19 cellular contexts compared by ENCODE assay signal in the genomic region with DNA sequence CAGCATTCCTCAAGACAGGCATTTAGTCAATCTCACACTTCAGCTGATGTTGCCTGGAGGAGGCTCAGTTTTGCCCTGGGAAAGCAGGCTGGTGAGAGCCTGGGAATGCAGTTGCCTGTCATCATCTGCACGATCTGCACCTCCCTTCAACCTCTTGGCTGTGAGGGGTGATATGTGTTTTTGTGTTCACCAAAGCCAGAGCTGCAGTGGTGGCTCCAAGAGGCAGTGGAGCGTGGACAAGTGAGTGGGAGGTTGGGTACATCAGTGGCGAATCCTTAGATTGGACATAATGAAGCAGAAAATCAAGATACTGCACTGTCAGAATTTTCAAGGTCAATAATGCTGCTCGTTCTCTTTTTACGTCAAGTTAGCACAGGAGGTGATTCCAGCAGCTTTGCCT.
DNase-seq lines count a peak whose midpoint lies in the region; ATAC-seq lines count a peak whose summit lies in the region.
"Had no signal": no experiment of that assay in that cellular context is flagged by ENCODE, and none has a peak within 500 bp of the region (broad histone marks: within the 10 kb centered on the region; RNA-seq: fewer than 3 reads in every experiment).

No MANE protein-coding gene starts in this region.

- H3K36me3 ChIP-seq in trophoblast cell (ENCODE audit: control insufficient read depth in 1 of 2, insufficient read depth in 2 of 2, low read length in 2 of 2) = no peaks in the 10 kb centered on the region
- H3K36me3 ChIP-seq: Peyer's patch, SJSA1, uterus, WERI-Rb-1 had no signal

- H2AK5ac ChIP-seq in trophoblast cell (ENCODE audit: low read length) = no peak overlapping the region

- peak overlapping the region; percentile 85 for H2BK5ac ChIP-seq in trophoblast cell (ENCODE audit: low read depth, low read length, poor library complexity)

- H3K27me3 ChIP-seq in trophoblast cell (ENCODE audit: insufficient read depth, low read length) = no peaks in the 10 kb centered on the region
- H3K27me3 ChIP-seq: Peyer's patch, SJSA1, uterus had no signal

- H3K4me1 ChIP-seq in trophoblast cell (ENCODE audit: control insufficient read depth in 1 of 2, insufficient read depth in 2 of 2, low read length in 2 of 2) = peaks cover 5 to 9% of the 10 kb centered on the region in 2 experiments
- H3K4me1 ChIP-seq: Peyer's patch, SJSA1, uterus had no signal

- no peak overlapping the region for H3K23ac ChIP-seq in trophoblast cell (ENCODE audit: low read length)

- peaks cover 3% of the 10 kb centered on the region for H3K79me1 ChIP-seq in trophoblast cell (ENCODE audit: low read length)

- H3K14ac ChIP-seq in trophoblast cell (ENCODE audit: low read length) = peak overlapping the region; percentile 0

- H3K4ac ChIP-seq in trophoblast cell (ENCODE audit: low read depth, low read length) = no peak overlapping the region

- H3K79me2 ChIP-seq in trophoblast cell (ENCODE audit: control insufficient read depth, insufficient read depth, low read length, poor library complexity) = no peaks in the 10 kb centered on the region

- H4K91ac ChIP-seq in trophoblast cell (ENCODE audit: low read depth, low read length) = peak overlapping the region; percentile 58

- in situ Hi-C loops in Caki2 (cut with HindIII; ENCODE audit: low pct_unique_long_range_greater_than_20kb, low sequenced_read_pairs) (no loop called here), ACHN (cut with HindIII; ENCODE audit: low pct_ligation_motif_present, low pct_unique_long_range_greater_than_20kb, low sequenced_read_pairs) (no loop called here)

- no peak overlapping the region for H4K12ac ChIP-seq in trophoblast cell (ENCODE audit: low read depth, low read length)

- ATAC-seq in GM21786 (IDR thresholded peaks at IDR 0.05; ENCODE audit: unreplicated experiment) = no peak
- ATAC-seq in HG02852 (IDR thresholded peaks at IDR 0.05; ENCODE audit: unreplicated experiment) = no peak
- ATAC-seq in left lobe of liver = no peak
- ATAC-seq: naive thymus-derived CD4-positive, alpha-beta T cell had no signal

- no peak overlapping the region for H2AFZ ChIP-seq in trophoblast cell (ENCODE audit: insufficient read depth, low read length, poor library complexity)

- peak overlapping the region; percentile 4 for H2BK120ac ChIP-seq in trophoblast cell (ENCODE audit: insufficient read depth, low read length, poor library complexity)

- peak overlapping the region; percentile 97 for H3K27ac ChIP-seq in trophoblast cell (ENCODE audit: low read depth, low read length)
- H3K27ac ChIP-seq: C4-2B, Peyer's patch, SJSA1, uterus, WERI-Rb-1 had no signal

- WGBS in trophoblast cell (ENCODE audit: extremely low coverage, insufficient coverage, insufficient read length) = no CpG with 5 or more reads among the region's 5 CpGs

- no peak overlapping the region for H4K8ac ChIP-seq in trophoblast cell (ENCODE audit: low read depth, low read length)

- H3K9ac ChIP-seq in trophoblast cell (ENCODE audit: low read length) = no peak overlapping the region

- peak overlapping the region; percentile 4 for H3K18ac ChIP-seq in trophoblast cell (ENCODE audit: low read length)

- H3K4me2 ChIP-seq in trophoblast cell (ENCODE audit: low read length) = peak overlapping the region; percentile 39

- H3K4me3 ChIP-seq in trophoblast cell (ENCODE audit: low read depth, low read length) = no peak overlapping the region
- H3K4me3 ChIP-seq: Peyer's patch, SJSA1, uterus had no signal

- no peak overlapping the region for H2BK12ac ChIP-seq in trophoblast cell (ENCODE audit: low read length)

- DNase-seq in Caki2 (ENCODE audit: low read depth) = peak; percentile 11
- peak; percentile 59 for DNase-seq in NCI-H446 treated with DMSO at 0.1 percent for 48 hours (lab: John Stamatoyannopoulos, UW)
- DNase-seq in islet precursor cell = peak; percentile 92
- DNase-seq in trophoblast cell = no peak
- no peak for DNase-seq in ACHN
- DNase-seq in left lobe of liver (ENCODE audit: low spot score) = no peak
- DNase-seq: activated effector memory CD4-positive, alpha-beta T cell treated with Interleukin-2 at 50 U/mL for 16 hours; cortex of kidney; GOT3; naive thymus-derived CD4-positive, alpha-beta T cell; NCI-H2029; Peyer's patch; stimulated activated CD4-positive, alpha-beta T cell treated with anti-CD3 and anti-CD28 coated beads, Interleukin-4, amount 100 ng/mL, for 4 hours; uterus; WERI-Rb-1 had no signal

- H3K9me3 ChIP-seq in trophoblast cell (ENCODE audit: insufficient read depth, low read depth, low read length) = no peaks in the 10 kb centered on the region
- H3K9me3 ChIP-seq: Peyer's patch, uterus had no signal

Comparison
In these comparisons a context has a peak if more than half of its experiments do, and no peak if none do; other contexts are left out.
1. DNase-seq: peak in Caki2 (single experiment), NCI-H446 treated with DMSO at 0.1 percent for 48 hours (single experiment) and islet precursor cell (single experiment); none in trophoblast cell (0 of 2), ACHN (single experiment) and left lobe of liver (single experiment).